14 cellular contexts compared by ENCODE assay signal in the genomic region with DNA sequence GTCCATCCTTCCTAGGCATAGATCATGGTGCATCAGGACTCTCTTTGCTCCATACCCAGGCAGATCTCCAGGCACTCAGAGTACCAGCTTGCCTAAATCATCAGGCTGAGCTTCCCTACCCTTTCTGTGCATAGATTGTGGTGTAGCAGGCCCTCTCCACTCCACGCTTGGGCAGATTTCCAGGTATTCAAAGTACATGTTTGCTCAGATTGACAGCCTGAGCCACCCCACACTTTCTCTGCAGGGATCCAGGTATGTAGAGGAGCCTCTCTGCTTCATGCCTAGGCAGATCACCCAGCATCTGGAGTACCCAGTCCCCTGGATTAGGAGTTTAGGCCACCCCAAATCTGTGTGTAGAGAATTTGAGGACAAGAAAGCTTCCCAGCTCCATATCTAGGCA.
DNase-seq lines count a peak whose midpoint lies in the region.
"Had no signal": no experiment of that assay in that cellular context is flagged by ENCODE, and none has a peak within 500 bp of the region (broad histone marks: within the 10 kb centered on the region; RNA-seq: fewer than 3 reads in every experiment).

No MANE protein-coding gene starts in this region.

- DNase-seq in DMS53 (lab: John Stamatoyannopoulos, UW) (peak; percentile 30), DMS53 treated with DMSO at 0.1 percent for 48 hours (lab: John Stamatoyannopoulos, UW; ENCODE audit: unreplicated experiment) (no peak), NCI-H748 (lab: John Stamatoyannopoulos, UW; ENCODE audit: unreplicated experiment) (peak; percentile 10), NCI-H748 treated with DMSO at 0.1 percent for 48 hours (lab: John Stamatoyannopoulos, UW) (no peak), NCI-H69 (lab: John Stamatoyannopoulos, UW) (peak; percentile 26), retina (no peak)
- DNase-seq in activated effector memory CD4-positive, alpha-beta T cell treated with anti-CD3 and anti-CD28 coated beads, Interleukin-2, amount 50 U/mL, for 16 hours = no peak
- DNase-seq: AML-193; Caco-2; Calu3; CD4-positive, alpha-beta T cell; CD8-positive, alpha-beta T cell; DMS79 treated with DMSO at 0.1 percent for 48 hours; GF-D8 had no signal

Comparison
In these comparisons a context has a peak if more than half of its experiments do, and no peak if none do; other contexts are left out.
1. DNase-seq: peak in DMS53 (single experiment), NCI-H748 (single experiment) and NCI-H69 (single experiment); none in DMS53 treated with DMSO at 0.1 percent for 48 hours (single experiment), NCI-H748 treated with DMSO at 0.1 percent for 48 hours (single experiment), retina (single experiment) and activated effector memory CD4-positive, alpha-beta T cell treated with anti-CD3 and anti-CD28 coated beads, Interleukin-2, amount 50 U/mL, for 16 hours (single experiment).